ENCODE assay signal across 33 cellular contexts in the genomic region with DNA sequence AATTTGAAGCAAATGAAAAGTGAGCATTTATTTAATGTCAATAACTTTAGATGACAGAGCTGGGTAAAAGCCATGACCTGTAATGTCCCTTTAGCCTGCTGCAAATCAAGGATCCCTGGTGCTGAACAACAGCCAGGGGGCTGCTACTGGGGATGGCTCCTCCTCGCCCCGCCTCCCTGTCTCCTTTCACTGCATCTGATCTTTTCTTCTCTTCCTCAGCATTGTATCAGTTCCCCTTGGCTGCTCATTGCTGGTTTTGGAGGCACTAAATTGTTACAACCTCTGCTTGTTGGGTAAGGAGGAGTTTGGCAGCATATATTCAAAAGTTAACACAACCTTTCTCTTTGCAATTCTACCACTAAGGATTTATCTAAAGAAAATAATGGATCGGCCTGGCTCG.
A peak's percentile ranks its signal among the peaks of the same experiment; 100 is the strongest.
DNase-seq lines count a peak whose midpoint lies in the region; ATAC-seq, FAIRE-seq and TF ChIP-seq lines count a peak whose summit lies in the region.
"Had no signal": no experiment of that assay in that cellular context is flagged by ENCODE, and none has a peak within 500 bp of the region (broad histone marks: within the 10 kb centered on the region; RNA-seq: fewer than 3 reads in every experiment).

No MANE protein-coding gene starts in this region.

- H2AFZ ChIP-seq in HepG2 (ENCODE audit: low read length): no peak overlapping the region
- H2AFZ ChIP-seq in OCI-LY7 (ENCODE audit: low read length): no peak overlapping the region

- WGBS in right lobe of liver (ENCODE audit: insufficient coverage, low coverage, low lambda C conversion rate, missing lambda C conversion rate): 34% methylated on average over 4 of the region's 4 CpGs
- WGBS in HepG2 (ENCODE audit: low lambda C conversion rate): 4% methylated on average over 4 of the region's 4 CpGs

- BruUV-seq in HepG2 (replicated peaks; lab: Mats Ljungman, UMichigan) (no TSS peak), OCI-LY7 (replicated peaks; lab: Mats Ljungman, UMichigan) (no TSS peak)

- H3K4me2 ChIP-seq in HepG2 (ENCODE audit: low read depth, low read length) (no peak overlapping the region), OCI-LY7 (ENCODE audit: low read length) (peak overlapping the region; percentile 44)
- H3K4me2 ChIP-seq: KMS-11 had no signal

- no peak for TF ChIP-seq POLR2A in right lobe of liver (IDR thresholded peaks at IDR 0.05)
- no peak for TF ChIP-seq POLR2A in HepG2 (IDR thresholded peaks at IDR 0.05; ENCODE audit: insufficient read depth in 1 of 2, low read depth in 2 of 2, low read length in 2 of 2)

- no peaks in the 10 kb centered on the region for H4K20me1 ChIP-seq in HepG2 (ENCODE audit: insufficient read depth, low read length)
- no peaks in the 10 kb centered on the region for H4K20me1 ChIP-seq in OCI-LY7 (ENCODE audit: insufficient read depth, low read length)

- CTCF ChIA-PET in HepG2 (lab: Yijun Ruan, JAX; ENCODE audit: low intra/inter-chr PET ratio, low total read pairs): no interaction called here
- CTCF ChIA-PET in OCI-LY7 (lab: Charles Lee; ENCODE audit: unreplicated experiment): no interaction called here

- H3K36me3 Mint-ChIP-seq in nephron progenitor cell (ENCODE audit: low read depth): no peaks in the 10 kb centered on the region
- H3K36me3 Mint-ChIP-seq: activated naive CD8-positive, alpha-beta T cell treated with anti-CD3 and anti-CD28 coated beads for 36 hours had no signal

- peak in 3 of 4 donors; percentile 16 to 45 (median 43) for ATAC-seq in right lobe of liver
- ATAC-seq in HepG2: no peak
- no peak for ATAC-seq in HG03521 (IDR thresholded peaks at IDR 0.05; ENCODE audit: unreplicated experiment)
- ATAC-seq in mucosa of descending colon: no peak
- ATAC-seq: gastrocnemius medialis, left cardiac atrium, pancreas, right cardiac atrium had no signal

- no peak for TF ChIP-seq RAD21 in HepG2 (CRISPR knock-in tag; IDR thresholded peaks at IDR 0.05)

- H3K4me1 ChIP-seq in right lobe of liver: peaks cover 0 to 4% (median 0%) of the 10 kb centered on the region in 4 donors
- no peaks in the 10 kb centered on the region for H3K4me1 ChIP-seq in HepG2 (ENCODE audit: insufficient read depth, low read length)
- H3K4me1 ChIP-seq in OCI-LY7 (ENCODE audit: insufficient read depth, low read length, poor library complexity, severe bottlenecking): peaks cover 62% of the 10 kb centered on the region
- no peaks in the 10 kb centered on the region for H3K4me1 ChIP-seq in mucosa of descending colon (ENCODE audit: low read depth)
- H3K4me1 ChIP-seq: breast epithelium, gastrocnemius medialis, HAP-1, pancreas, SJCRH30, stomach, thyroid gland had no signal

- H3K9me3 ChIP-seq in right lobe of liver: no peaks in the 10 kb centered on the region
- H3K9me3 ChIP-seq in HepG2 (ENCODE audit: low read length): no peaks in the 10 kb centered on the region
- no peaks in the 10 kb centered on the region for H3K9me3 ChIP-seq in OCI-LY7 (ENCODE audit: low read length)
- H3K9me3 ChIP-seq in mucosa of descending colon: no peaks in the 10 kb centered on the region
- H3K9me3 ChIP-seq: breast epithelium, gastrocnemius medialis, HAP-1, pancreas, SJCRH30, stomach, thyroid gland, uterus had no signal

- H3K4me3 Mint-ChIP-seq in nephron progenitor cell: no peak overlapping the region
- H3K4me3 Mint-ChIP-seq: activated naive CD8-positive, alpha-beta T cell treated with anti-CD3 and anti-CD28 coated beads for 36 hours; B cell; CD8-positive, alpha-beta memory T cell had no signal

- no peaks in the 10 kb centered on the region for H3K79me2 ChIP-seq in HepG2 (ENCODE audit: insufficient read depth, low read length)
- no peaks in the 10 kb centered on the region for H3K79me2 ChIP-seq in OCI-LY7 (ENCODE audit: insufficient read depth, low read depth, low read length)

- H3K4me1 Mint-ChIP-seq in nephron progenitor cell: peaks cover 35% of the 10 kb centered on the region

- H3K27me3 Mint-ChIP-seq in nephron progenitor cell (ENCODE audit: low read depth, poor library complexity): peaks cover 15% of the 10 kb centered on the region
- H3K27me3 Mint-ChIP-seq: CD8-positive, alpha-beta memory T cell had no signal

- TF ChIP-seq CTCF in right lobe of liver (IDR thresholded peaks at IDR 0.05) (no peak), HepG2 (CRISPR knock-in tag; IDR thresholded peaks at IDR 0.05) (no peak), OCI-LY7 (conservative IDR thresholded peaks at IDR 0.05; ENCODE audit: low read length) (0 out of 2 replicates have a peak, but pooled peaks have one; percentile 12), nephron progenitor cell (IDR thresholded peaks at IDR 0.05) (no peak), mucosa of descending colon (IDR thresholded peaks at IDR 0.05) (no peak)

- peaks cover 4% of the 10 kb centered on the region for H3K9me3 Mint-ChIP-seq in nephron progenitor cell
- H3K9me3 Mint-ChIP-seq: activated naive CD8-positive, alpha-beta T cell treated with anti-CD3 and anti-CD28 coated beads for 36 hours; CD8-positive, alpha-beta memory T cell had no signal

- TF ChIP-seq EP300 in HepG2 (IDR thresholded peaks at IDR 0.05; ENCODE audit: low read depth in 2 of 2, low read length in 2 of 2) (no peak), HepG2 (CRISPR knock-in tag; IDR thresholded peaks at IDR 0.05; ENCODE audit: borderline replicate concordance) (no peak)

- POLR2A ChIA-PET in HepG2 (lab: Yijun Ruan, JAX) (no interaction called here), OCI-LY7 (lab: Charles Lee) (interaction anchor here (0.6 to 1.9 kb wide), 7 partner anchors 29 to 292 kb away, joined by 3 to 6 read pairs (median 4); no protein-coding TSS in a partner anchor)

- H3K27ac ChIP-seq in right lobe of liver: no peak overlapping the region
- H3K27ac ChIP-seq in HepG2 (ENCODE audit: extremely low read length, insufficient read depth, low read length): no peak overlapping the region
- no peak overlapping the region for H3K27ac ChIP-seq in OCI-LY7 (ENCODE audit: low read depth, low read length, poor library complexity, severe bottlenecking)
- H3K27ac ChIP-seq: breast epithelium, gastrocnemius medialis, KMS-11, pancreas, SJCRH30, stomach, thyroid gland, uterus, WERI-Rb-1 had no signal

- no peak for FAIRE-seq in HepG2 (lab: Jason Lieb, UNC)
- FAIRE-seq: GM12891, pancreas had no signal

- intact Hi-C loops in right lobe of liver (cut with DNase I) (no loop called here), HepG2 (cut with micrococcal nuclease; ENCODE audit: unreplicated experiment) (no loop called here), OCI-LY7 (cut with micrococcal nuclease; ENCODE audit: unreplicated experiment) (no loop called here), mucosa of descending colon (cut with DNase I, micrococcal nuclease) (no loop called here)

- H3K4me3 ChIP-seq in right lobe of liver (no peak overlapping the region), HepG2 (replicated peaks in 1 of 3; ENCODE audit: insufficient read depth in 1 of 3, low read depth in 2 of 3, low read length in 3 of 3) (no peak overlapping the region), OCI-LY7 (ENCODE audit: low read depth, low read length, poor library complexity, severe bottlenecking) (no peak overlapping the region), mucosa of descending colon (no peak overlapping the region)
- H3K4me3 ChIP-seq: breast epithelium, gastrocnemius medialis, HAP-1, pancreas, SJCRH30, stomach, thyroid gland, uterus had no signal

- peak in 1 of 3 donors; percentile 39 for DNase-seq in right lobe of liver
- DNase-seq in HepG2 (ENCODE audit: low spot score): no peak
- DNase-seq in OCI-LY7 (ENCODE audit: low spot score): peak; percentile 46
- peak; percentile 14 for DNase-seq in nephron progenitor cell
- DNase-seq in DMS114 treated with DMSO at 0.1 percent for 48 hours (lab: John Stamatoyannopoulos, UW; ENCODE audit: unreplicated experiment): no peak
- DNase-seq in mucosa of descending colon: no peak
- DNase-seq: ACHN; activated CD4-positive, alpha-beta T cell treated with anti-CD3 and anti-CD28 coated beads for 48 hours; activated effector memory CD4-positive, alpha-beta T cell treated with Interleukin-2 at 50 U/mL for 16 hours; activated naive CD8-positive, alpha-beta T cell treated with anti-CD3 and anti-CD28 coated beads for 36 hours; anterior cingulate cortex; CD8-positive, alpha-beta memory T cell; EL; gastrocnemius medialis; left cardiac atrium; MM.1S; NCI-H1694; NCI-H510A; pancreas; right cardiac atrium; SJCRH30; stimulated activated CD4-positive, alpha-beta T cell treated with anti-CD3 and anti-CD28 coated beads, Interleukin-2, amount 100 ng/mL, for 48 hours; stomach; T-helper 9 cell; thyroid gland; uterus; WERI-Rb-1 had no signal

- H3K36me3 ChIP-seq in right lobe of liver: no peaks in the 10 kb centered on the region
- H3K36me3 ChIP-seq in HepG2 (replicated peaks in 1 of 2; ENCODE audit: control insufficient read depth in 1 of 2, insufficient read depth in 2 of 2, low read length in 2 of 2): no peaks in the 10 kb centered on the region
- peaks cover 6% of the 10 kb centered on the region; the same call in 1 of the 2 replicates for H3K36me3 ChIP-seq in OCI-LY7 (ENCODE audit: insufficient read depth, low read length)
- H3K36me3 ChIP-seq in mucosa of descending colon (ENCODE audit: low read depth): no peaks in the 10 kb centered on the region
- H3K36me3 ChIP-seq: breast epithelium, gastrocnemius medialis, HAP-1, pancreas, SJCRH30, stomach, thyroid gland, uterus, WERI-Rb-1 had no signal

- no peaks in the 10 kb centered on the region for H3K9me2 ChIP-seq in OCI-LY7 (ENCODE audit: insufficient read depth, low read length)

- H3K27me3 ChIP-seq in right lobe of liver (no peaks in the 10 kb centered on the region), HepG2 (ENCODE audit: control insufficient read depth in 1 of 2, insufficient read depth in 2 of 2, low read length in 2 of 2) (0 out of 5 replicates have a peak, but pooled peaks cover 0 to 2% of the 10 kb centered on the region in 2 experiments)
- H3K27me3 ChIP-seq: breast epithelium, gastrocnemius medialis, pancreas, SJCRH30, stomach, thyroid gland, uterus had no signal

- in situ Hi-C loops in HepG2 (cut with HindIII; ENCODE audit: extremely low pct_ligation_motif_present, low pct_unique_long_range_greater_than_20kb): no loop called here

- H3K9ac ChIP-seq in HepG2 (ENCODE audit: insufficient read depth, low read depth, low read length): no peak overlapping the region
- H3K9ac ChIP-seq: KMS-11 had no signal

- H3K27ac Mint-ChIP-seq in nephron progenitor cell: peak overlapping the region; percentile 47
- H3K27ac Mint-ChIP-seq: activated naive CD8-positive, alpha-beta T cell treated with anti-CD3 and anti-CD28 coated beads for 36 hours; B cell had no signal

Comparison
In these comparisons a context has a peak if more than half of its experiments do, and no peak if none do; other contexts are left out.
1. ATAC-seq: peak in right lobe of liver (3 of 4); none in HepG2 (single experiment), HG03521 (single experiment) and mucosa of descending colon (single experiment).
2. DNase-seq: peak in OCI-LY7 (single experiment) and nephron progenitor cell (single experiment); none in HepG2 (single experiment), DMS114 treated with DMSO at 0.1 percent for 48 hours (single experiment) and mucosa of descending colon (0 of 3).